30 cellular contexts compared by ENCODE assay signal in genomic region chr5:1769752-1770442, GRCh38.
"Had no signal": no experiment of that assay in that cellular context is flagged by ENCODE, and none has a peak within 500 bp of the region (broad histone marks: within the 10 kb centered on the region; RNA-seq: fewer than 3 reads in every experiment).

No MANE protein-coding gene starts in this region.

- H3K27ac ChIP-seq: adrenal gland, colonic mucosa, dorsolateral prefrontal cortex, esophagus muscularis mucosa, skin epidermis, suprapubic skin, transverse colon had no signal

- H3K27me3 ChIP-seq: adrenal gland, colonic mucosa had no signal

- DNase-seq: activated CD4-positive, alpha-beta T cell treated with anti-CD3 and anti-CD28 coated beads for 4 hours; activated CD4-positive, alpha-beta T cell treated with anti-CD3 and anti-CD28 coated beads, Interleukin-2, amount 50 U/mL, for 48 hours; activated CD4-positive, CD25-positive, alpha-beta regulatory T cell; activated CD8-positive, alpha-beta memory T cell treated with anti-CD3 and anti-CD28 coated beads, Interleukin-2, amount 50 U/mL, for 48 hours; activated naive CD4-positive, alpha-beta T cell; activated T-cell treated with anti-CD3 and anti-CD28 coated beads, Interleukin-2, amount 50 U/mL, for 4 hours; adrenal gland; central memory CD4-positive, alpha-beta T cell; colonic mucosa; effector memory CD8-positive, alpha-beta T cell; hypothalamus; left cardiac atrium; mesenchymal stem cell; mucosa of descending colon; stimulated activated CD4-positive, alpha-beta T cell treated with anti-CD3 and anti-CD28 coated beads, Interleukin-2, amount 100 ng/mL, for 24 hours; stimulated activated naive CD8-positive, alpha-beta T cell treated with anti-CD3 and anti-CD28 coated beads, Interleukin-15, amount 100 ng/mL, for 72 hours; T1000; transverse colon had no signal

- H3K9me3 Mint-ChIP-seq: activated T-cell treated with anti-CD3 and anti-CD28 coated beads, Interleukin-2, amount 50 U/mL, for 4 hours; activated T-helper 2 cell treated with anti-CD3 and anti-CD28 coated beads, Interferon-gamma antibody, Interleukin-2, Interleukin-4, amounts not matched to agents 10 μg/mL and 5 μg/mL and 100 μg/mL, durations not matched to agents 14 hours and 24 hours and 36 hours; effector memory CD8-positive, alpha-beta T cell; neural crest cell; stimulated activated effector memory CD8-positive, alpha-beta T cell treated with anti-CD3 and anti-CD28 coated beads, Interleukin-12 subunit alpha, Interleukin-12 subunit beta, amount 100 ng/mL, for 72 hours; stimulated activated naive CD8-positive, alpha-beta T cell treated with anti-CD3 and anti-CD28 coated beads, Interleukin-15, amount 100 ng/mL, for 72 hours had no signal

- H3K9me3 ChIP-seq: adrenal gland, colonic mucosa, mucosa of descending colon, suprapubic skin, transverse colon had no signal

- H3K36me3 Mint-ChIP-seq: activated naive CD8-positive, alpha-beta T cell; stimulated activated effector memory CD8-positive, alpha-beta T cell treated with anti-CD3 and anti-CD28 coated beads, Interleukin-12 subunit alpha, Interleukin-12 subunit beta, amount 100 ng/mL, for 72 hours had no signal

- H3K4me1 ChIP-seq: adrenal gland, colonic mucosa, esophagus muscularis mucosa, suprapubic skin, transverse colon had no signal

- H3K4me3 Mint-ChIP-seq: activated naive CD8-positive, alpha-beta T cell; activated T-cell treated with anti-CD3 and anti-CD28 coated beads, Interleukin-2, amount 50 U/mL, for 4 hours; effector memory CD8-positive, alpha-beta T cell; neural crest cell; stimulated activated effector memory CD8-positive, alpha-beta T cell treated with anti-CD3 and anti-CD28 coated beads, Interleukin-12 subunit alpha, Interleukin-12 subunit beta, amount 100 ng/mL, for 72 hours; stimulated activated naive CD8-positive, alpha-beta T cell treated with anti-CD3 and anti-CD28 coated beads, Interleukin-15, amount 100 ng/mL, for 72 hours had no signal

- ATAC-seq: activated T-cell treated with anti-CD3 and anti-CD28 coated beads, Interleukin-2, amount 50 U/mL, for 4 hours; effector memory CD8-positive, alpha-beta T cell; left cardiac atrium; mucosa of descending colon; stimulated activated effector memory CD8-positive, alpha-beta T cell treated with anti-CD3 and anti-CD28 coated beads, Interleukin-12 subunit alpha, Interleukin-12 subunit beta, amount 100 ng/mL, for 72 hours had no signal

- H3K36me3 ChIP-seq: adrenal gland, colonic mucosa, esophagus muscularis mucosa, suprapubic skin, transverse colon had no signal

- H3K27me3 Mint-ChIP-seq: activated naive CD8-positive, alpha-beta T cell had no signal

- H3K4me1 Mint-ChIP-seq: stimulated activated effector memory CD8-positive, alpha-beta T cell treated with anti-CD3 and anti-CD28 coated beads, Interleukin-12 subunit alpha, Interleukin-12 subunit beta, amount 100 ng/mL, for 72 hours had no signal

- H3K4me3 ChIP-seq: adrenal gland, colonic mucosa, dorsolateral prefrontal cortex, esophagus muscularis mucosa, mucosa of descending colon, skin epidermis, suprapubic skin, transverse colon had no signal

- FAIRE-seq: astrocyte, frontal cortex, urothelium cell line had no signal

- H3K27ac Mint-ChIP-seq: activated naive CD8-positive, alpha-beta T cell; activated T-helper 2 cell treated with anti-CD3 and anti-CD28 coated beads, Interferon-gamma antibody, Interleukin-2, Interleukin-4, amounts not matched to agents 10 μg/mL and 5 μg/mL and 100 μg/mL, durations not matched to agents 14 hours and 24 hours and 36 hours; effector memory CD8-positive, alpha-beta T cell; progenitor cell of endocrine pancreas; stimulated activated effector memory CD8-positive, alpha-beta T cell treated with anti-CD3 and anti-CD28 coated beads, Interleukin-12 subunit alpha, Interleukin-12 subunit beta, amount 100 ng/mL, for 72 hours; stimulated activated naive CD8-positive, alpha-beta T cell treated with anti-CD3 and anti-CD28 coated beads, Interleukin-15, amount 100 ng/mL, for 72 hours had no signal
